9 cellular contexts compared by ENCODE assay signal in genomic region chr16:14600164-14600563, GRCh38. TPM values are rescaled to one million over a fixed set of nuclear protein-coding genes. Genes with fewer than 3 reads are reported as not detected.
DNase-seq lines count a peak whose midpoint lies in the region; FAIRE-seq and TF ChIP-seq lines count a peak whose summit lies in the region.
"Had no signal": no experiment of that assay in that cellular context is flagged by ENCODE, and none has a peak within 500 bp of the region (broad histone marks: within the 10 kb centered on the region; RNA-seq: fewer than 3 reads in every experiment).

No MANE protein-coding gene starts in this region.

- no peaks in the 10 kb centered on the region for H3K9me2 ChIP-seq in neural cell (ENCODE audit: insufficient read depth, low read length)

- no peak overlapping the region for H3K27ac ChIP-seq in neural cell (ENCODE audit: low read length)

- H3K36me3 ChIP-seq in neural cell (ENCODE audit: insufficient read depth, low read length) = peaks cover 7% of the 10 kb centered on the region

- H2AFZ ChIP-seq in neural cell (ENCODE audit: low read depth, low read length) = no peak overlapping the region

- TF ChIP-seq RAD21 in neural cell (conservative IDR thresholded peaks at IDR 0.05) = peak; percentile 52

- no peaks in the 10 kb centered on the region for H3K27me3 ChIP-seq in neural cell (ENCODE audit: insufficient read depth, low read depth, low read length)

- H3K27ac Mint-ChIP-seq in activated CD4-positive, alpha-beta T cell treated with anti-CD3 and anti-CD28 coated beads, Interleukin-2, amount 10 ng/mL, durations not matched to agents 24 days and 14 days = no peak overlapping the region

- peak; percentile 17 for TF ChIP-seq CTCF in D721Med (IDR thresholded peaks at IDR 0.05; ENCODE audit: insufficient read depth, missing control alignments)
- peak; percentile 60 for TF ChIP-seq CTCF in neural cell (IDR thresholded peaks at IDR 0.05; ENCODE audit: poor library complexity, severe bottlenecking)

- no peak for TF ChIP-seq EP300 in neural cell (conservative IDR thresholded peaks at IDR 0.05; ENCODE audit: poor library complexity, severe bottlenecking)

- peaks cover 51% of the 10 kb centered on the region for H3K36me3 Mint-ChIP-seq in activated CD4-positive, alpha-beta T cell treated with anti-CD3 and anti-CD28 coated beads, Interleukin-2, amount 10 ng/mL, durations not matched to agents 24 days and 14 days (ENCODE audit: low read depth)

- in situ Hi-C loops in KBM-7 (cut with MboI; ENCODE audit: low pct_unique_long_range_greater_than_20kb, low sequenced_read_pairs) = no loop called here

- no peak for DNase-seq in D721Med (ENCODE audit: insufficient read length, low spot score)
- peak; percentile 17 for DNase-seq in KBM-7
- peak; percentile 2 for DNase-seq in central memory CD4-positive, alpha-beta T cell
- DNase-seq in NCI-H345 (lab: John Stamatoyannopoulos, UW) = no peak
- no peak for DNase-seq in activated CD4-positive, alpha-beta T cell treated with anti-CD3 and anti-CD28 coated beads, Interleukin-2, amount 10 ng/mL, durations not matched to agents 24 days and 14 days
- no peak for DNase-seq in NCI-H748 (lab: John Stamatoyannopoulos, UW; ENCODE audit: unreplicated experiment)
- no peak for DNase-seq in T-helper 1 cell

- no peaks in the 10 kb centered on the region for H3F3A ChIP-seq in neural cell (ENCODE audit: insufficient read depth, low read length, poor library complexity, severe bottlenecking)

- no peak overlapping the region for H3K4me2 ChIP-seq in neural cell (ENCODE audit: low read length)

- H3K4me1 Mint-ChIP-seq in activated CD4-positive, alpha-beta T cell treated with anti-CD3 and anti-CD28 coated beads, Interleukin-2, amount 10 ng/mL, durations not matched to agents 24 days and 14 days = no peaks in the 10 kb centered on the region

- no peaks in the 10 kb centered on the region for H3K9me3 ChIP-seq in neural cell (ENCODE audit: low read length)

- no peak for FAIRE-seq in D721Med (lab: Jason Lieb, UNC)

- H3K79me2 ChIP-seq in neural cell (replicated peaks; ENCODE audit: insufficient read depth, low read length) = no peaks in the 10 kb centered on the region

- H3K4me3 ChIP-seq in neural cell (ENCODE audit: low read length) = no peak overlapping the region

- no peaks in the 10 kb centered on the region for H3K9me3 Mint-ChIP-seq in activated CD4-positive, alpha-beta T cell treated with anti-CD3 and anti-CD28 coated beads, Interleukin-2, amount 10 ng/mL, durations not matched to agents 24 days and 14 days
- H3K9me3 Mint-ChIP-seq: IgD-negative memory B cell had no signal

- no peak overlapping the region for H3K4me3 Mint-ChIP-seq in activated CD4-positive, alpha-beta T cell treated with anti-CD3 and anti-CD28 coated beads, Interleukin-2, amount 10 ng/mL, durations not matched to agents 24 days and 14 days
- H3K4me3 Mint-ChIP-seq: IgD-negative memory B cell had no signal

- H4K20me1 ChIP-seq in neural cell (ENCODE audit: insufficient read depth) = no peaks in the 10 kb centered on the region

- no peak overlapping the region for H3K9ac ChIP-seq in neural cell (ENCODE audit: low read length)

- intact Hi-C loops in activated CD4-positive, alpha-beta T cell treated with anti-CD3 and anti-CD28 coated beads, Interleukin-2, amount 10 ng/mL, durations not matched to agents 24 days and 14 days (cut with micrococcal nuclease) = loop anchor here (10.0 kb wide), 1 partner anchor 345 kb away; no protein-coding TSS in a partner anchor

- H3K27me3 Mint-ChIP-seq in activated CD4-positive, alpha-beta T cell treated with anti-CD3 and anti-CD28 coated beads, Interleukin-2, amount 10 ng/mL, durations not matched to agents 24 days and 14 days = no peaks in the 10 kb centered on the region
- H3K27me3 Mint-ChIP-seq: IgD-negative memory B cell had no signal

TF ChIP-seq in neural cell, 6 proteins besides CTCF, POLR2A, EP300 and RAD21:
- no peak for TF ChIP-seq POLR2AphosphoS5 (IDR thresholded peaks at IDR 0.05)
- no peak for TF ChIP-seq MXI1 (conservative IDR thresholded peaks at IDR 0.05; ENCODE audit: poor library complexity, severe bottlenecking)
- peak; percentile 68 for TF ChIP-seq SMC3 (conservative IDR thresholded peaks at IDR 0.05; ENCODE audit: poor library complexity)

RNA-seq across cellular contexts. Expression of gene PARN, which starts 29.9 kb away (rescaled TPM):
- polyA plus RNA-seq in neural cell = 19.1 and 22.3 TPM in 2 replicates
- 32.4 and 36.7 TPM in 2 replicates for polyA minus RNA-seq in neural cell
- 55.6 and 58.6 TPM in 2 replicates for total RNA-seq in activated CD4-positive, alpha-beta T cell treated with anti-CD3 and anti-CD28 coated beads, Interleukin-2, amount 10 ng/mL, durations not matched to agents 24 days and 14 days

RNA-seq across cellular contexts. Expression of gene BFAR, which starts 32.6 kb away (rescaled TPM):
- polyA plus RNA-seq in neural cell = 63.5 and 80.2 TPM in 2 replicates
- 107 and 118 TPM in 2 replicates for polyA minus RNA-seq in neural cell
- total RNA-seq in activated CD4-positive, alpha-beta T cell treated with anti-CD3 and anti-CD28 coated beads, Interleukin-2, amount 10 ng/mL, durations not matched to agents 24 days and 14 days = 59.3 and 63.4 TPM in 2 replicates

Comparison
In these comparisons a context has a peak if more than half of its experiments do, and no peak if none do; other contexts are left out.
1. DNase-seq: peak in KBM-7 (single experiment) and central memory CD4-positive, alpha-beta T cell (single experiment); none in D721Med (single experiment), NCI-H345 (single experiment), activated CD4-positive, alpha-beta T cell treated with anti-CD3 and anti-CD28 coated beads, Interleukin-2, amount 10 ng/mL, durations not matched to agents 24 days and 14 days (single experiment), NCI-H748 (single experiment) and T-helper 1 cell (0 of 5).